In the genomic region with DNA sequence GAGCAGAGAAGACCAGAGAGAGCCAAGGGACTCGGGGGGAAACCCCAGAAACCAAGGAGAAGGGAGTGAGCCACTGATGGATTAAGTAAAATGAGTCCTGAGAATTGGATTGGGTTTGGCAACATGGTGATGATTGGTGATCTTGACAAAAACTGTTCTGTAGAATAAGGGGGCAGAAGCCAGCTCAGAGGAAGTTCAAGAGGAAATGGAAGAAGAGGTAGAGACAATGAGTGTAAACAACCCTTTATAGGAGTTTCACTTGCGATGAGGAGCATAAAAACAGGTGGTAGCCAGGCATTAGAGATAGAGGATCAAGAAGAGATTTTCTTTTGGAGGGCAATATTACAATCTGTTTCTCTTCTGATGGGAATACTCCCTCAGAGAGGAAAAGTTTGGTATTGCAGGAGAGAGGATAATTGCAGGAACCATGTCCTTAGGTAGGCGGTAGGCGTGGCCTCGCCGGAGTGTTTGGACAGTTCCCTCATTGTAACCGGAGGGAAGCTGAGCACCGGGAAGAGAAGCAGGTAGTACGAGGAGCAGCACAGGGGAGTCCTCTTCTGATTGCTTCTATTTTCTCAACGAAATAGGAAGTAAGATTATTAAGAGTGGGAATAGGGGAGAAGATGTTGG, we compare ENCODE assay signal across 14 cellular contexts.
A peak's percentile ranks its signal among the peaks of the same experiment; 100 is the strongest.
DNase-seq lines count a peak whose midpoint lies in the region; ATAC-seq, FAIRE-seq and TF ChIP-seq lines count a peak whose summit lies in the region.
"Had no signal": no experiment of that assay in that cellular context is flagged by ENCODE, and none has a peak within 500 bp of the region (broad histone marks: within the 10 kb centered on the region; RNA-seq: fewer than 3 reads in every experiment).

No MANE protein-coding gene starts in this region.

- H3K4ac ChIP-seq in mesendoderm (ENCODE audit: low read depth, low read length): no peak overlapping the region

- no peak overlapping the region for H3K4me3 Mint-ChIP-seq in Calu3 (ENCODE audit: low read depth, unreplicated experiment)
- H3K4me3 Mint-ChIP-seq: IgD-negative memory B cell had no signal

- H2BK120ac ChIP-seq in mesendoderm (ENCODE audit: low read depth, low read length): no peak overlapping the region

- H3K79me2 ChIP-seq in mesendoderm (ENCODE audit: control insufficient read depth, insufficient read depth, low read length): no peaks in the 10 kb centered on the region

- no peak overlapping the region for H3K27ac Mint-ChIP-seq in Calu3 (ENCODE audit: unreplicated experiment)
- H3K27ac Mint-ChIP-seq: IgD-negative memory B cell had no signal

- H3K18ac ChIP-seq in mesendoderm (ENCODE audit: low read length): no peak overlapping the region

- DNase-seq in Calu3: peak; percentile 43
- peak; percentile 58 for DNase-seq in mesendoderm
- no peak for DNase-seq in frontal cortex (ENCODE audit: low spot score in 2 of 2)
- no peak for DNase-seq in NOMO-1 treated with dmso at 0.1 percent for 144 hours (lab: John Stamatoyannopoulos, UW; ENCODE audit: unreplicated experiment)
- no peak for DNase-seq in Right ventricle myocardium superior
- DNase-seq in coronary artery (ENCODE audit: low spot score): no peak
- DNase-seq: activated CD4-positive, alpha-beta T cell treated with anti-CD3 and anti-CD28 coated beads, Interleukin-2, amount 50 U/mL, for 1 hour; adrenal gland; DND-41; left cardiac atrium had no signal

- TF ChIP-seq CTCF in Calu3 (IDR thresholded peaks at IDR 0.05; ENCODE audit: unreplicated experiment) (no peak), VCaP (conservative IDR thresholded peaks at IDR 0.05) (peak; percentile 54), coronary artery (IDR thresholded peaks at IDR 0.05) (no peak)

- H3K4me1 Mint-ChIP-seq in Calu3 (ENCODE audit: low read depth, unreplicated experiment): no peaks in the 10 kb centered on the region

- H2BK5ac ChIP-seq in mesendoderm (ENCODE audit: low read length): no peak overlapping the region

- H3K56ac ChIP-seq in mesendoderm (ENCODE audit: low read length): no peak overlapping the region

- no peak overlapping the region for H3K4me2 ChIP-seq in mesendoderm (ENCODE audit: low read length)

- no peaks in the 10 kb centered on the region for H3K4me1 ChIP-seq in mesendoderm (ENCODE audit: control insufficient read depth, low read depth, low read length)
- H3K4me1 ChIP-seq: adrenal gland had no signal

- no peak overlapping the region for H3K23ac ChIP-seq in mesendoderm (ENCODE audit: low read length)

- H3K36me3 ChIP-seq in mesendoderm (ENCODE audit: control insufficient read depth, insufficient read depth, low read length): no peaks in the 10 kb centered on the region
- H3K36me3 ChIP-seq: adrenal gland had no signal

- no CpG with 5 or more reads among the region's 10 CpGs for WGBS in mesendoderm (ENCODE audit: extremely low coverage, insufficient coverage, low lambda C conversion rate)

- FAIRE-seq in frontal cortex (lab: Jason Lieb, UNC): no peak

- H3K4me3 ChIP-seq in mesendoderm (ENCODE audit: low read length): no peak overlapping the region
- no peak overlapping the region for H3K4me3 ChIP-seq in coronary artery
- H3K4me3 ChIP-seq: adrenal gland had no signal

- H3K27ac ChIP-seq in VCaP: no peak overlapping the region
- no peak overlapping the region for H3K27ac ChIP-seq in mesendoderm (ENCODE audit: low read depth, low read length)
- H3K27ac ChIP-seq in coronary artery: no peak overlapping the region
- H3K27ac ChIP-seq: adrenal gland, epithelial cell of prostate had no signal

- H3K27me3 Mint-ChIP-seq in Calu3 (ENCODE audit: unreplicated experiment): no peaks in the 10 kb centered on the region
- H3K27me3 Mint-ChIP-seq: IgD-negative memory B cell had no signal

- intact Hi-C loops in Calu3 (cut with micrococcal nuclease; ENCODE audit: unreplicated experiment): loop anchor here (10.0 kb wide), 1 partner anchor 127 kb away; no protein-coding TSS in a partner anchor
- intact Hi-C loops in Right ventricle myocardium superior (cut with DNase I): loop anchor here (5.0 to 10.0 kb wide), 2 partner anchors 67 to 220 kb away; partner anchors contain the start of gene TENT5C

- no peak overlapping the region for H4K5ac ChIP-seq in mesendoderm (ENCODE audit: low read length)

- CTCF ChIA-PET in Calu3 (lab: Charles Lee): no interaction called here

- H3K79me1 ChIP-seq in mesendoderm (ENCODE audit: low read length): no peaks in the 10 kb centered on the region

- no peak overlapping the region for H2AK5ac ChIP-seq in mesendoderm (ENCODE audit: low read length)

- peak; percentile 48 for ATAC-seq in HG03139 (IDR thresholded peaks at IDR 0.05; ENCODE audit: unreplicated experiment)
- no peak for ATAC-seq in Right ventricle myocardium superior (ENCODE audit: poor library complexity)
- ATAC-seq: left cardiac atrium had no signal

- H3K9me3 Mint-ChIP-seq in Calu3 (ENCODE audit: low read depth, unreplicated experiment): no peaks in the 10 kb centered on the region
- H3K9me3 Mint-ChIP-seq: IgD-negative memory B cell had no signal

- no peak overlapping the region for H2BK15ac ChIP-seq in mesendoderm (replicated peaks; ENCODE audit: low read depth)

- no peak overlapping the region for H4K8ac ChIP-seq in mesendoderm (ENCODE audit: low read depth, low read length)

- no peaks in the 10 kb centered on the region for H3K36me3 Mint-ChIP-seq in Calu3 (ENCODE audit: insufficient read depth, unreplicated experiment)

- no TSS peak for BruUV-seq in Calu3 (replicated peaks; lab: Mats Ljungman, UMichigan)

- H3K27me3 ChIP-seq in mesendoderm (ENCODE audit: insufficient read depth, low read length, poor library complexity): no peaks in the 10 kb centered on the region
- H3K27me3 ChIP-seq: adrenal gland had no signal

- no peak overlapping the region for H3K9ac ChIP-seq in mesendoderm (ENCODE audit: low read length)

Comparison
In these comparisons a context has a peak if more than half of its experiments do, and no peak if none do; other contexts are left out.
1. DNase-seq: peak in Calu3 (single experiment) and mesendoderm (single experiment); none in frontal cortex (0 of 2), NOMO-1 treated with dmso at 0.1 percent for 144 hours (single experiment), Right ventricle myocardium superior (single experiment) and coronary artery (single experiment).